ENCODE assay signal across 23 cellular contexts in the genomic region with DNA sequence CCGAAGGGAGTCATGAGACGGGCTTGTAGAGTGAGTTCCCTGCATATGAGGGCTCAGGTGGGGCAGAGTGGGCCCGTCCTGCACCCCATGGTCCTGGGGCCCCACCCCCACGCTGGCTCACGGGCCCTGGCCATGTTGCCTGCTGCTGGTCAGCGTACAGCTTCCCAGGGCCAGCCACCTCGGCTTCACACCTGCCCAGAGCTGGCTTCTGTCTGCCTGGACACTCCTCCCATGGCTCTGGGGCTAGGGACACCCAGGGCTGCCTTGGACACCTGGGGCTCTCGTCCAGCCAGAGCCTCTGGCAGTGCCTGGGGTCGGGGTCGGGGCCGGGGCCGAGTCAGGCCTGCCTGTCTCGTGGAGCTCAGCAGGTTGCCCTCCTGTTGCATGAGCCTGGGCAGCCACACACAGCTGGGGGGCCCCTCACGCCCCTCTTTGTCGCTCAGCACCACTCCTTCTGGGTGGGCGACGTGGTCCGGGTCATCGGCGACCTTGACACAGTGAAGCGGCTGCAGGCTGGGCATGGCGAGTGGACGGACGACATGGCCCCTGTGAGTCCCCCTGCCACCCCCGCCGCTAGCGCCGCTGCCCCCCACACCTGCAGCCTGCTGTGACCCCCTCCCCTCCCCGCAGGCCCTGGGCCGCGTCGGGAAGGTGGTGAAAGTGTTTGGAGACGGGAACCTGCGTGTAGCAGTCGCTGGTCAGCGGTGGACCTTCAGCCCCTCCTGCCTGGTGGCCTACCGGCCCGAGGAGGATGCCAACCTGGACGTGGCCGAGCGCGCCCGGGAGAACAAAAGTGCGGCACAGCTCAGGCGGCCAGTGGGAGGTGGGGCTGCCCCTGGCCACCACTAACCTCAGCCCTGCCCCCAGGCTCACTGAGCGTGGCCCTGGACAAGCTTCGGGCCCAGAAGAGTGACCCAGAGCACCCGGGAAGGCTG. TPM values are rescaled to one million over a fixed set of nuclear protein-coding genes. Genes with fewer than 3 reads are reported as not detected.
DNase-seq lines count a peak whose midpoint lies in the region; ATAC-seq and TF ChIP-seq lines count a peak whose summit lies in the region.
"Had no signal": no experiment of that assay in that cellular context is flagged by ENCODE, and none has a peak within 500 bp of the region (broad histone marks: within the 10 kb centered on the region; RNA-seq: fewer than 3 reads in every experiment).

No MANE protein-coding gene starts in this region.

- H3K4me3 ChIP-seq in heart right ventricle, result no peak overlapping the region
- H3K4me3 ChIP-seq in colonic mucosa, result no peak overlapping the region
- no peak overlapping the region for H3K4me3 ChIP-seq in lower leg skin (ENCODE audit: low read depth, poor library complexity, severe bottlenecking)
- H3K4me3 ChIP-seq: uterus had no signal

- peak overlapping the region in 5 of 10 donors; percentile 39 to 83 (median 68) for H3K27ac ChIP-seq in heart right ventricle
- H3K27ac ChIP-seq in colonic mucosa, result peak overlapping the region; percentile 72
- H3K27ac ChIP-seq: uterus had no signal

- no peaks in the 10 kb centered on the region for H3K9me3 ChIP-seq in heart right ventricle
- no peaks in the 10 kb centered on the region for H3K9me3 ChIP-seq in colonic mucosa
- H3K9me3 ChIP-seq: uterus had no signal

- H3K9me3 Mint-ChIP-seq in natural killer cell treated with Interleukin-12 subunit alpha and Interleukin-12 subunit beta and Interleukin-15 and Interleukin-18, amount 100 ng/mL, for 72 hours, result no peaks in the 10 kb centered on the region
- H3K9me3 Mint-ChIP-seq: activated B cell treated with CpG ODN at 0.5 μM for 24 hours; activated naive CD4-positive, alpha-beta T cell treated with anti-CD3 and anti-CD28 coated beads, Interleukin-2, amount 10 ng/mL, durations not matched to agents 7 days and 5 days had no signal

- H3K4me1 ChIP-seq in heart right ventricle (peaks cover 2 to 38% (median 7%) of the 10 kb centered on the region in 9 donors), colonic mucosa (peaks cover 5% of the 10 kb centered on the region)
- H3K4me1 ChIP-seq: foreskin keratinocyte, uterus had no signal

- WGBS in heart right ventricle, 2 donors, result 93 to 96% methylated on average over 42 to 48 of the region's 48 CpGs
- 90 to 96% methylated on average over 31 to 37 of the region's 48 CpGs for WGBS in lower leg skin, 2 donors

- TF ChIP-seq POLR2A in lower leg skin (IDR thresholded peaks at IDR 0.05), result no peak

- no peak for ATAC-seq in left ventricle myocardium superior
- no peak for ATAC-seq in heart right ventricle
- ATAC-seq in natural killer cell treated with Interleukin-12 subunit alpha and Interleukin-12 subunit beta and Interleukin-15 and Interleukin-18, amount 100 ng/mL, for 72 hours, result no peak
- ATAC-seq: activated CD8-positive, alpha-beta T cell treated with anti-CD3 and anti-CD28 coated beads, Interleukin-2, amount 10 ng/mL, durations not matched to agents 7 days and 5 days; sciatic nerve had no signal

- DNase-seq in left ventricle myocardium superior, result peak; percentile 36
- DNase-seq in heart right ventricle, result no peak
- no peak for DNase-seq in colonic mucosa
- DNase-seq in natural killer cell treated with Interleukin-12 subunit alpha and Interleukin-12 subunit beta and Interleukin-15 and Interleukin-18, amount 100 ng/mL, for 72 hours (ENCODE audit: low spot score), result peak; percentile 64
- DNase-seq in DMS153 (lab: John Stamatoyannopoulos, UW), result no peak
- DNase-seq in GM19240 (ENCODE audit: insufficient read length, low spot score), result no peak
- DNase-seq in NCI-H1417 (lab: John Stamatoyannopoulos, UW), result no peak
- no peak for DNase-seq in lower leg skin (ENCODE audit: low spot score in 2 of 2)
- DNase-seq: activated B cell treated with CpG ODN at 0.5 μM for 24 hours; activated CD8-positive, alpha-beta T cell treated with anti-CD3 and anti-CD28 coated beads, Interleukin-2, amount 10 ng/mL, durations not matched to agents 7 days and 5 days; activated naive CD4-positive, alpha-beta T cell treated with anti-CD3 and anti-CD28 coated beads, Interleukin-2, amount 10 ng/mL, durations not matched to agents 7 days and 5 days; anterior cingulate cortex; CD4-positive, CD25-positive, alpha-beta regulatory T cell; central memory CD4-positive, alpha-beta T cell; hippocampal formation; NCI-H187; NCI-H69; RPMI8226; stimulated activated CD8-positive, alpha-beta memory T cell treated with anti-CD3 and anti-CD28 coated beads, Interleukin-4, amount 100 ng/mL, for 48 hours; T1000; uterus had no signal

- no peaks in the 10 kb centered on the region for H3K36me3 Mint-ChIP-seq in natural killer cell treated with Interleukin-12 subunit alpha and Interleukin-12 subunit beta and Interleukin-15 and Interleukin-18, amount 100 ng/mL, for 72 hours
- H3K36me3 Mint-ChIP-seq: CD4-positive, CD25-positive, alpha-beta regulatory T cell had no signal

- peak overlapping the region; percentile 43 to 51 for H3K9ac ChIP-seq in colonic mucosa (ENCODE audit: low read depth in 2 of 2, low read length in 2 of 2)

- no peak overlapping the region for H3K4me3 Mint-ChIP-seq in natural killer cell treated with Interleukin-12 subunit alpha and Interleukin-12 subunit beta and Interleukin-15 and Interleukin-18, amount 100 ng/mL, for 72 hours
- H3K4me3 Mint-ChIP-seq: activated B cell treated with CpG ODN at 0.5 μM for 24 hours; activated CD8-positive, alpha-beta T cell treated with anti-CD3 and anti-CD28 coated beads, Interleukin-2, amount 10 ng/mL, durations not matched to agents 7 days and 5 days; activated naive CD4-positive, alpha-beta T cell treated with anti-CD3 and anti-CD28 coated beads, Interleukin-2, amount 10 ng/mL, durations not matched to agents 7 days and 5 days; CD4-positive, CD25-positive, alpha-beta regulatory T cell had no signal

- H3K27me3 ChIP-seq in heart right ventricle (peaks cover 0 to 32% (median 9%) of the 10 kb centered on the region in 7 donors), colonic mucosa (peaks cover 11% of the 10 kb centered on the region)

- no peak overlapping the region for H3K27ac Mint-ChIP-seq in natural killer cell treated with Interleukin-12 subunit alpha and Interleukin-12 subunit beta and Interleukin-15 and Interleukin-18, amount 100 ng/mL, for 72 hours
- H3K27ac Mint-ChIP-seq: activated B cell treated with CpG ODN at 0.5 μM for 24 hours; activated naive CD4-positive, alpha-beta T cell treated with anti-CD3 and anti-CD28 coated beads, Interleukin-2, amount 10 ng/mL, durations not matched to agents 7 days and 5 days had no signal

- H3K36me3 ChIP-seq in heart right ventricle (peaks cover 0 to 41% (median 8%) of the 10 kb centered on the region in 9 donors), colonic mucosa (no peaks in the 10 kb centered on the region)
- H3K36me3 ChIP-seq: uterus had no signal

- H3K27me3 Mint-ChIP-seq in natural killer cell treated with Interleukin-12 subunit alpha and Interleukin-12 subunit beta and Interleukin-15 and Interleukin-18, amount 100 ng/mL, for 72 hours, result no peaks in the 10 kb centered on the region

- TF ChIP-seq CTCF in heart right ventricle (IDR thresholded peaks at IDR 0.05) (no peak), colonic mucosa (IDR thresholded peaks at IDR 0.05) (no peak), lower leg skin (IDR thresholded peaks at IDR 0.05) (no peak)

- peaks cover 17 to 19% of the 10 kb centered on the region in 2 donors for H3K4me1 Mint-ChIP-seq in natural killer cell treated with Interleukin-12 subunit alpha and Interleukin-12 subunit beta and Interleukin-15 and Interleukin-18, amount 100 ng/mL, for 72 hours (ENCODE audit: low read depth in 2 of 2)

- intact Hi-C loops in left ventricle myocardium superior (cut with micrococcal nuclease) (no loop called here), heart right ventricle (cut with DNase I) (no loop called here), colonic mucosa (cut with DNase I) (no loop called here), lower leg skin (cut with DNase I; ENCODE audit: low total_unique reads) (no loop called here)

RNA-seq across cellular contexts. Expression of a gene that starts 5.5 kb away (rescaled TPM):
- total RNA-seq in left ventricle myocardium superior (47.9 TPM), heart right ventricle (10 to 100 TPM; 21.5 to 87.0 (median 63.1) TPM), colonic mucosa (1 to 10 TPM; 3.0 to 5.8 TPM), lower leg skin (1 to 10 TPM; 2.1 to 3.9 (median 3.2) TPM)
- 100 to 1,000 TPM in 1 of 2 donors, 10 to 100 TPM in 1; 14.2 to 113 TPM for polyA plus RNA-seq in heart right ventricle
- 1 to 10 TPM; 4.9 to 6.1 TPM for total RNA-seq in natural killer cell treated with Interleukin-12 subunit alpha and Interleukin-12 subunit beta and Interleukin-15 and Interleukin-18, amount 100 ng/mL, for 72 hours

RNA-seq across cellular contexts. Expression of a gene that starts 11.2 kb away (rescaled TPM):
- total RNA-seq in left ventricle myocardium superior (131 TPM), heart right ventricle (100 to 1,000 TPM in 1 of 10 donors, 10 to 100 TPM in 9; 53.6 to 110 (median 74.7) TPM), colonic mucosa (100 to 1,000 TPM in 1 of 2 donors, 10 to 100 TPM in 1; 57.0 to 121 TPM), lower leg skin (100 to 1,000 TPM; 117 to 216 (median 138) TPM)
- polyA plus RNA-seq in heart right ventricle, result 100 to 1,000 TPM in 1 of 2 donors, 10 to 100 TPM in 1; 56.0 to 248 TPM
- total RNA-seq in natural killer cell treated with Interleukin-12 subunit alpha and Interleukin-12 subunit beta and Interleukin-15 and Interleukin-18, amount 100 ng/mL, for 72 hours, result 10 to 100 TPM; 29.3 to 43.5 TPM

RNA-seq across cellular contexts. Expression of a gene that starts 26.5 kb away (rescaled TPM):
- total RNA-seq in left ventricle myocardium superior (3.6 TPM), heart right ventricle (1 to 10 TPM in 8 of 10 donors, under 1 TPM in 2; 0.66 to 5.9 (median 2.3) TPM), colonic mucosa (1 to 10 TPM; 2.9 to 4.2 TPM), lower leg skin (10 to 100 TPM; 10.5 to 18.9 (median 13.3) TPM)
- polyA plus RNA-seq in heart right ventricle, result 1 to 10 TPM; 1.1 to 3.8 TPM
- 1 to 10 TPM in 1 of 2 donors, under 1 TPM in 1; 0.81 to 2.4 TPM for total RNA-seq in natural killer cell treated with Interleukin-12 subunit alpha and Interleukin-12 subunit beta and Interleukin-15 and Interleukin-18, amount 100 ng/mL, for 72 hours

RNA-seq across cellular contexts. Expression of a gene that starts 32.3 kb away (rescaled TPM):
- total RNA-seq in left ventricle myocardium superior (26.1 TPM), heart right ventricle (10 to 100 TPM; 20.9 to 30.4 (median 23.8) TPM), colonic mucosa (10 to 100 TPM; 31.8 to 44.7 TPM), lower leg skin (10 to 100 TPM; 19.4 to 42.3 (median 21.8) TPM)
- 10 to 100 TPM; 31.4 to 34.1 TPM for polyA plus RNA-seq in heart right ventricle
- 10 to 100 TPM; 37.2 to 51.7 TPM for total RNA-seq in natural killer cell treated with Interleukin-12 subunit alpha and Interleukin-12 subunit beta and Interleukin-15 and Interleukin-18, amount 100 ng/mL, for 72 hours

RNA-seq across cellular contexts. Expression of a gene that starts 51.8 kb away (rescaled TPM):
- total RNA-seq in left ventricle myocardium superior, result 118 TPM
- total RNA-seq in heart right ventricle, result 100 to 1,000 TPM in 4 of 10 donors, 10 to 100 TPM in 6; 73.8 to 138 (median 77.9) TPM
- 100 to 1,000 TPM in 1 of 2 donors, 10 to 100 TPM in 1; 96.3 to 122 TPM for polyA plus RNA-seq in heart right ventricle
- 100 to 1,000 TPM; 120 to 175 TPM for total RNA-seq in colonic mucosa
- 100 to 1,000 TPM in 1 of 2 donors, 10 to 100 TPM in 1; 97.6 to 146 TPM for total RNA-seq in natural killer cell treated with Interleukin-12 subunit alpha and Interleukin-12 subunit beta and Interleukin-15 and Interleukin-18, amount 100 ng/mL, for 72 hours
- 100 to 1,000 TPM in 3 of 4 donors, 10 to 100 TPM in 1; 96.4 to 163 (median 123) TPM for total RNA-seq in lower leg skin

Comparison
In these comparisons a context has a peak if more than half of its experiments do, and no peak if none do; other contexts are left out.
1. DNase-seq: peak in left ventricle myocardium superior (single experiment) and natural killer cell treated with Interleukin-12 subunit alpha and Interleukin-12 subunit beta and Interleukin-15 and Interleukin-18, amount 100 ng/mL, for 72 hours (single experiment); none in heart right ventricle (0 of 2), colonic mucosa (single experiment), DMS153 (single experiment), GM19240 (single experiment), NCI-H1417 (0 of 3) and lower leg skin (0 of 2).